Comparison of ENCODE assay signal across 20 cellular contexts in the genomic region with DNA sequence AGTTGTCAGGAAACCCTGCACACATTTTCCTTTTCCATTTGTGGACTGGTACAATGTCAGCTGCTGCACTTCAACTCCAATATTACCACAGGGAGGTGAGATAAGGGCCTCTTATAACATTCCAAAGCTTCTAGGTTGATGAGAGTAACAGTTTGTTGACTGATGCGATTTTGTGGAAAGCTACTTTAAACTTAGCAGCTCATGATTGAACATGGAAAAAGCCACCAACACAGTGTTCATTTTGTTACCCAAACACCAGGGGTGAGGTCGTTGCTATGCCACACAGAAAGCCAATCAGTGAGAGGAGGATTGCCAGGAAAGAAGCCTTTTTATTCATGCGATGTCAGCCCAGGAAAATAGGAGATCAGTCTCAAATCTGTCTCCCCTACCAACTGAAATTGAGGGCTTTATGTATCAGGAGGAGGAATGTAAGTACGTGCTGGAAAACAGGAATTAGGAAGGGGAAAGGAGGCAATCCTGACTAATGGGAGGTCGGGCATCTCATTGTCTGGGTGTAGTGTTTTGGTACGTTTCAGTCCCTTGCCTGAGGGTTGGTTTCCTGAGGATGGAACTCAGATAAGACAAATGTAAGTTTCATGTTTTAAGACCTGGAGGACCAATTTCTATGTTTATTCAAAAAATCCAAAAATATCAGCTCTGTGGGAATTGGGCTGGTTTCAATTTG.
DNase-seq lines count a peak whose midpoint lies in the region; ATAC-seq and TF ChIP-seq lines count a peak whose summit lies in the region.
"Had no signal": no experiment of that assay in that cellular context is flagged by ENCODE, and none has a peak within 500 bp of the region (broad histone marks: within the 10 kb centered on the region; RNA-seq: fewer than 3 reads in every experiment).

No MANE protein-coding gene starts in this region.

- H3K9me3 ChIP-seq in gastroesophageal sphincter (no peaks in the 10 kb centered on the region), mesenchymal stem cell (ENCODE audit: control insufficient read depth, low read length) (peaks cover 7% of the 10 kb centered on the region), suprapubic skin (no peaks in the 10 kb centered on the region)
- H3K9me3 ChIP-seq: right lobe of liver had no signal

- TF ChIP-seq CTCF in gastroesophageal sphincter (IDR thresholded peaks at IDR 0.05) (no peak), suprapubic skin (IDR thresholded peaks at IDR 0.05) (no peak)

- peak overlapping the region; percentile 71 to 85 (median 80) for H3K27ac ChIP-seq in gastroesophageal sphincter
- no peak overlapping the region for H3K27ac ChIP-seq in mesenchymal stem cell (ENCODE audit: low read length, poor library complexity, severe bottlenecking)
- no peak overlapping the region for H3K27ac ChIP-seq in suprapubic skin
- H3K27ac ChIP-seq: right lobe of liver had no signal

- H2AFZ ChIP-seq in mesenchymal stem cell (ENCODE audit: low read depth, low read length), result no peak overlapping the region

- no peak overlapping the region for H2BK5ac ChIP-seq in mesenchymal stem cell (ENCODE audit: low read depth, low read length, poor library complexity, severe bottlenecking)

- H3K27me3 ChIP-seq in gastroesophageal sphincter, result no peaks in the 10 kb centered on the region
- H3K27me3 ChIP-seq in mesenchymal stem cell (ENCODE audit: control insufficient read depth in 1 of 2, insufficient read depth in 1 of 2, low read length in 2 of 2), result no peaks in the 10 kb centered on the region
- H3K27me3 ChIP-seq in suprapubic skin, result no peaks in the 10 kb centered on the region
- H3K27me3 ChIP-seq: right lobe of liver had no signal

- H3K4me3 ChIP-seq in gastroesophageal sphincter (no peak overlapping the region), mesenchymal stem cell (ENCODE audit: insufficient read depth in 1 of 2, low read depth in 1 of 2, low read length in 2 of 2) (no peak overlapping the region), suprapubic skin (no peak overlapping the region)
- H3K4me3 ChIP-seq: mucosa of descending colon, right lobe of liver had no signal

- H3K23ac ChIP-seq in mesenchymal stem cell (ENCODE audit: low read length in 2 of 2), result no peak overlapping the region

- no peak for TF ChIP-seq EP300 in gastroesophageal sphincter (IDR thresholded peaks at IDR 0.05)
- no peak for TF ChIP-seq EP300 in suprapubic skin (IDR thresholded peaks at IDR 0.05)

- H3K14ac ChIP-seq in mesenchymal stem cell (ENCODE audit: low read length in 2 of 2), result peak overlapping the region in 1 of 2 experiments; percentile 42

- peaks cover 6 to 56% (median 27%) of the 10 kb centered on the region in 3 donors for H3K4me1 ChIP-seq in gastroesophageal sphincter
- H3K4me1 ChIP-seq in mesenchymal stem cell (ENCODE audit: control insufficient read depth, insufficient read depth, low read depth, low read length), result no peaks in the 10 kb centered on the region
- H3K4me1 ChIP-seq in suprapubic skin, result no peaks in the 10 kb centered on the region
- H3K4me1 ChIP-seq: right lobe of liver had no signal

- WGBS in gastroesophageal sphincter (ENCODE audit: low coverage in 1 of 2), 2 donors, result 23 to 40% methylated on average over 5 to 6 of the region's 6 CpGs
- WGBS in mesenchymal stem cell, result 78% methylated on average over 6 of the region's 6 CpGs
- WGBS in suprapubic skin, result 60% methylated on average over 6 of the region's 6 CpGs

- no peak overlapping the region for H4K8ac ChIP-seq in mesenchymal stem cell (ENCODE audit: low read length)

- no peak overlapping the region for H2BK12ac ChIP-seq in mesenchymal stem cell (ENCODE audit: low read length in 2 of 2)

- ATAC-seq in gastroesophageal sphincter, result no peak
- no peak for ATAC-seq in HG02852 (IDR thresholded peaks at IDR 0.05; ENCODE audit: unreplicated experiment)
- ATAC-seq: mucosa of descending colon, right lobe of liver had no signal

- no peak overlapping the region for H3K9ac ChIP-seq in mesenchymal stem cell (ENCODE audit: low read length)

- H3K36me3 ChIP-seq in gastroesophageal sphincter (no peaks in the 10 kb centered on the region), mesenchymal stem cell (ENCODE audit: control insufficient read depth in 1 of 2, insufficient read depth in 2 of 2, low read depth in 1 of 2, low read length in 2 of 2) (peaks cover 0 to 4% of the 10 kb centered on the region in 2 experiments), suprapubic skin (no peaks in the 10 kb centered on the region)
- H3K36me3 ChIP-seq: right lobe of liver had no signal

- peak overlapping the region in 1 of 2 experiments; percentile 22 for H3K18ac ChIP-seq in mesenchymal stem cell (ENCODE audit: low read depth in 1 of 2, low read length in 2 of 2)

- H4K91ac ChIP-seq in mesenchymal stem cell (ENCODE audit: low read length), result no peak overlapping the region

- no peaks in the 10 kb centered on the region for H3K79me1 ChIP-seq in mesenchymal stem cell (replicated peaks; ENCODE audit: low read length, poor library complexity, severe bottlenecking)

- H2BK15ac ChIP-seq in mesenchymal stem cell (ENCODE audit: low read depth, poor library complexity, severe bottlenecking), result no peak overlapping the region

- H3K4ac ChIP-seq in mesenchymal stem cell (ENCODE audit: low read depth in 1 of 2, low read length in 2 of 2), result no peak overlapping the region

- H2BK120ac ChIP-seq in mesenchymal stem cell (ENCODE audit: low read depth, low read length), result no peak overlapping the region

- TF ChIP-seq POLR2A in gastroesophageal sphincter (IDR thresholded peaks at IDR 0.05) (no peak), suprapubic skin (IDR thresholded peaks at IDR 0.05) (no peak)

- DNase-seq in Daoy (ENCODE audit: low read depth) (peak; percentile 14), amniotic epithelial cell (ENCODE audit: low read depth) (peak; percentile 45), mesenchymal stem cell (peak; percentile 70), suprapubic skin (ENCODE audit: low spot score in 2 of 2) (no peak), EL (no peak), activated gamma-delta T cell treated with Interleukin-2 at 50 U/mL for 16 hours (no peak)
- DNase-seq: activated CD4-positive, alpha-beta T cell treated with anti-CD3 and anti-CD28 coated beads, Interleukin-2, amount 50 U/mL, for 1 hour; activated naive CD4-positive, alpha-beta T cell treated with anti-CD3 and anti-CD28 coated beads, Interleukin-2, amount 50 U/mL, for 16 hours; CD4-positive, CD25-positive, alpha-beta regulatory T cell; DMS153; KBM-7; kidney glomerular epithelial cell; mucosa of descending colon; NCI-H2029 treated with DMSO at 0.1 percent for 48 hours; NCI-H510A treated with DMSO at 0.1 percent for 48 hours; nucleus accumbens; right lobe of liver; stimulated activated naive CD4-positive, alpha-beta T cell had no signal

- no peak overlapping the region for H3K4me2 ChIP-seq in mesenchymal stem cell (ENCODE audit: low read length, poor library complexity, severe bottlenecking)

- no peak overlapping the region for H2AK5ac ChIP-seq in mesenchymal stem cell (ENCODE audit: low read length, severe bottlenecking)

Comparison
In these comparisons a context has a peak if more than half of its experiments do, and no peak if none do; other contexts are left out.
1. DNase-seq: peak in Daoy (single experiment), amniotic epithelial cell (single experiment) and mesenchymal stem cell (single experiment); none in suprapubic skin (0 of 2), EL (single experiment) and activated gamma-delta T cell treated with Interleukin-2 at 50 U/mL for 16 hours (single experiment).
2. H3K27ac ChIP-seq: peak in gastroesophageal sphincter (4 of 4); none in mesenchymal stem cell (single experiment) and suprapubic skin (single experiment).